In the genomic region with DNA sequence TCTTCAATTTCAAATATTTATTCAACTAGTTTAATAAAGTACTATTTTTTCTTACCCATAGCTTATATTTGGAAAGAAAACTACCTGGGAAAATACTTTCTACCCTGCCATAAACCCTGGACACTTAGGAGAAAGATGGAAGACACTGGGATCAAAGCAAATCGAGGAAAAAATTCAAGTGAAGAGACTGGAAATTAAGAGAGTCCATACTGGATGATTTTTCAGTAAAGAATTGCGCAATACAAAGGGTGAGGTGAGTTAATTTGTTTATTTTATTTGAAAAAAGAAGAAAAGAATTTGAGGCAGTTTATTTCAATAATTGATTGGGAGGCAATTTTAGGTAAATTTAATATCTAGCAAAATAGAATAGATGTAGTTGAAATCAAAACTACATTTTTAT, we compare ENCODE assay signal across 36 cellular contexts.
"Had no signal": no experiment of that assay in that cellular context is flagged by ENCODE, and none has a peak within 500 bp of the region (broad histone marks: within the 10 kb centered on the region; RNA-seq: fewer than 3 reads in every experiment).

No MANE protein-coding gene starts in this region.

- H3K4me1 ChIP-seq: adrenal gland, body of pancreas, breast epithelium had no signal

- ATAC-seq: activated CD8-positive, alpha-beta T cell treated with anti-CD3 and anti-CD28 coated beads for 36 hours; activated naive CD4-positive, alpha-beta T cell treated with anti-CD3 and anti-CD28 coated beads, Interleukin-2, amount 50 U/mL, for 72 hours; activated T-cell treated with anti-CD3 and anti-CD28 coated beads, Interleukin-2, amount 50 U/mL, for 4 hours; activated T-cell treated with anti-CD3 and anti-CD28 coated beads, Interleukin-2, amount 50 U/mL, for 72 hours; activated T-helper 17 cell treated with anti-CD3 and anti-CD28 coated beads, Interleukin-2, amount 50 U/mL, for 72 hours; body of pancreas had no signal

- H3K36me3 ChIP-seq: adrenal gland, brain microvascular endothelial cell, breast epithelium, cardiac muscle cell had no signal

- H3K27me3 ChIP-seq: adrenal gland, body of pancreas, brain microvascular endothelial cell, breast epithelium, cardiac muscle cell had no signal

- DNase-seq: activated B cell treated with CpG ODN at 0.5 μM for 24 hours; activated CD4-positive, alpha-beta memory T cell treated with anti-CD3 and anti-CD28 coated beads for 36 hours; activated CD4-positive, alpha-beta T cell treated with anti-CD3 and anti-CD28 coated beads for 4 hours; activated CD4-positive, alpha-beta T cell treated with anti-CD3 and anti-CD28 coated beads, Interleukin-2, amount 10 ng/mL, durations not matched to agents 24 days and 14 days; activated CD4-positive, alpha-beta T cell treated with anti-CD3 and anti-CD28 coated beads, Interleukin-2, amount 50 U/mL, for 1 hour; activated CD4-positive, alpha-beta T cell treated with anti-CD3 and anti-CD28 coated beads, Interleukin-2, amount 50 U/mL, for 4 hours; activated CD4-positive, CD25-positive, alpha-beta regulatory T cell treated with anti-CD3 and anti-CD28 coated beads, Interleukin-2, amount 50 U/mL, for 72 hours; activated CD8-positive, alpha-beta memory T cell treated with anti-CD3 and anti-CD28 coated beads, Interleukin-2, amount 50 U/mL, for 4 hours; activated CD8-positive, alpha-beta T cell treated with anti-CD3 and anti-CD28 coated beads for 36 hours; activated effector memory CD4-positive, alpha-beta T cell treated with anti-CD3 and anti-CD28 coated beads, Interleukin-2, amount 50 U/mL, for 16 hours; activated gamma-delta T cell treated with Interleukin-2 at 50 U/mL for 16 hours; activated naive CD4-positive, alpha-beta T cell; activated naive CD4-positive, alpha-beta T cell treated with anti-CD3 and anti-CD28 coated beads for 36 hours; activated naive CD4-positive, alpha-beta T cell treated with anti-CD3 and anti-CD28 coated beads, Interleukin-2, amount 50 U/mL, for 16 hours; activated naive CD8-positive, alpha-beta T cell treated with anti-CD3 and anti-CD28 coated beads for 36 hours; activated T-cell treated with anti-CD3 and anti-CD28 coated beads for 4 hours; activated T-cell treated with anti-CD3 and anti-CD28 coated beads, Interleukin-2, amount 50 U/mL, for 1 hour; activated T-cell treated with anti-CD3 and anti-CD28 coated beads, Interleukin-2, amount 50 U/mL, for 4 hours; activated T-cell treated with anti-CD3 and anti-CD28 coated beads, Interleukin-2, amount 50 U/mL, for 72 hours; adrenal gland; amniotic stem cell; aorta; body of pancreas; brain microvascular endothelial cell; caudate nucleus; cerebellar nuclear complex; T-helper 1 cell; T-helper 2 cell; T-helper 9 cell had no signal

- H3K4me3 ChIP-seq: adrenal gland, body of pancreas, breast epithelium, cardiac muscle cell had no signal

- FAIRE-seq: astrocyte, TTC549 had no signal

- H3K9me3 ChIP-seq: adrenal gland, body of pancreas, breast epithelium had no signal

- H3K27ac ChIP-seq: adrenal gland, body of pancreas, brain microvascular endothelial cell, breast epithelium, cardiac muscle cell, VCaP had no signal
